Comparison of ENCODE assay signal across 8 cellular contexts in genomic region chr17:36949461-36949927, GRCh38. TPM values are rescaled to one million over a fixed set of nuclear protein-coding genes. Genes with fewer than 3 reads are reported as not detected.
DNase-seq lines count a peak whose midpoint lies in the region; ATAC-seq lines count a peak whose summit lies in the region.

No MANE protein-coding gene starts in this region.

- H3K9ac ChIP-seq in ES-I3 (ENCODE audit: low read depth, low read length) = peak overlapping the region; percentile 82
- peak overlapping the region; percentile 88 for H3K9ac ChIP-seq in Karpas-422 (ENCODE audit: low read length)
- peak overlapping the region; percentile 95 for H3K9ac ChIP-seq in mesenchymal stem cell (ENCODE audit: low read length)

- no peak overlapping the region for H2AK5ac ChIP-seq in mesenchymal stem cell (ENCODE audit: low read length, severe bottlenecking)

- ATAC-seq in central memory CD8-positive, alpha-beta T cell (replicated peaks; ENCODE audit: extremely low read depth, poor library complexity, severe bottlenecking) = no peak

- H3K36me3 Mint-ChIP-seq in central memory CD8-positive, alpha-beta T cell (ENCODE audit: insufficient read depth) = peaks cover 45% of the 10 kb centered on the region

- H3K79me2 ChIP-seq in Karpas-422 (ENCODE audit: low read length) = peaks cover 56% of the 10 kb centered on the region

- H3K4me1 Mint-ChIP-seq in central memory CD8-positive, alpha-beta T cell = peaks cover 54% of the 10 kb centered on the region

- peaks cover 27% of the 10 kb centered on the region for H3K27me3 Mint-ChIP-seq in central memory CD8-positive, alpha-beta T cell

- H3K14ac ChIP-seq in mesenchymal stem cell (ENCODE audit: low read length in 2 of 2) = no peak overlapping the region

- 23% methylated on average over 9 of the region's 9 CpGs for WGBS in mesenchymal stem cell
- WGBS in urinary bladder = 8% methylated on average over 9 of the region's 9 CpGs

- H3K36me3 ChIP-seq in ES-I3 (ENCODE audit: insufficient read depth, low read length) (0 out of 2 replicates have a peak, but pooled peaks cover 3% of the 10 kb centered on the region), Karpas-422 (ENCODE audit: insufficient read depth, low read length) (peaks cover 30% of the 10 kb centered on the region), mesenchymal stem cell (ENCODE audit: control insufficient read depth in 1 of 2, insufficient read depth in 2 of 2, low read depth in 1 of 2, low read length in 2 of 2) (peaks cover 8 to 39% of the 10 kb centered on the region in 2 experiments), urinary bladder (ENCODE audit: insufficient read depth) (peaks cover 4% of the 10 kb centered on the region)

- H3K4me2 ChIP-seq in Karpas-422 (ENCODE audit: low read depth, low read length, poor library complexity, severe bottlenecking) (peak overlapping the region; percentile 90), mesenchymal stem cell (ENCODE audit: low read length, poor library complexity, severe bottlenecking) (peak overlapping the region; percentile 98)

- H3K18ac ChIP-seq in mesenchymal stem cell (ENCODE audit: low read depth in 1 of 2, low read length in 2 of 2) = peak overlapping the region; percentile 82 to 95

- peak overlapping the region; percentile 94 for H3K4me3 Mint-ChIP-seq in central memory CD8-positive, alpha-beta T cell

- peaks cover 11% of the 10 kb centered on the region for H3K4me1 ChIP-seq in ES-I3 (ENCODE audit: insufficient read depth, low read length)
- H3K4me1 ChIP-seq in Karpas-422 (ENCODE audit: low read length) = peaks cover 41% of the 10 kb centered on the region
- peaks cover 6% of the 10 kb centered on the region for H3K4me1 ChIP-seq in mesenchymal stem cell (ENCODE audit: control insufficient read depth, insufficient read depth, low read depth, low read length)
- peaks cover 2% of the 10 kb centered on the region for H3K4me1 ChIP-seq in urinary bladder (ENCODE audit: insufficient read depth)

- no peaks in the 10 kb centered on the region for H3K9me2 ChIP-seq in Karpas-422 (replicated peaks; ENCODE audit: insufficient read depth, low read length)

- H3K79me1 ChIP-seq in mesenchymal stem cell (replicated peaks; ENCODE audit: low read length, poor library complexity, severe bottlenecking) = peaks cover 19% of the 10 kb centered on the region

- H2BK5ac ChIP-seq in mesenchymal stem cell (ENCODE audit: low read depth, low read length, poor library complexity, severe bottlenecking) = peak overlapping the region; percentile 19

- H3K4me3 ChIP-seq in Karpas-422 (ENCODE audit: low read length) (peak overlapping the region; percentile 90), mesenchymal stem cell (ENCODE audit: insufficient read depth in 1 of 2, low read depth in 1 of 2, low read length in 2 of 2) (peak overlapping the region; percentile 88 to 96), urinary bladder (ENCODE audit: low read depth, low read length) (peak overlapping the region; percentile 83)

- no peaks in the 10 kb centered on the region for H3K9me3 Mint-ChIP-seq in central memory CD8-positive, alpha-beta T cell

- H2BK15ac ChIP-seq in mesenchymal stem cell (ENCODE audit: low read depth, poor library complexity, severe bottlenecking) = no peak overlapping the region

- H3K27me3 ChIP-seq in Karpas-422 (ENCODE audit: low read length) (no peaks in the 10 kb centered on the region), mesenchymal stem cell (ENCODE audit: control insufficient read depth in 1 of 2, insufficient read depth in 1 of 2, low read length in 2 of 2) (peaks cover 29 to 37% of the 10 kb centered on the region in 2 experiments)

- H4K8ac ChIP-seq in mesenchymal stem cell (ENCODE audit: low read length) = peak overlapping the region; percentile 87

- H4K20me1 ChIP-seq in Karpas-422 (ENCODE audit: insufficient read depth, low read depth, low read length) = peaks cover 7% of the 10 kb centered on the region; the same call in 1 of the 2 replicates

- H2AFZ ChIP-seq in Karpas-422 (ENCODE audit: low read length) (no peak overlapping the region), mesenchymal stem cell (ENCODE audit: low read depth, low read length) (peak overlapping the region; percentile 83)

- peak overlapping the region; percentile 93 for H4K91ac ChIP-seq in mesenchymal stem cell (ENCODE audit: low read length)

- H3K9me3 ChIP-seq in ES-I3 (ENCODE audit: control insufficient read depth, insufficient read depth, low read length) (no peaks in the 10 kb centered on the region), Karpas-422 (ENCODE audit: low read length) (no peaks in the 10 kb centered on the region), mesenchymal stem cell (ENCODE audit: control insufficient read depth, low read length) (no peaks in the 10 kb centered on the region)

- H3K27ac ChIP-seq in Karpas-422 (ENCODE audit: low read length) (peak overlapping the region; percentile 66), mesenchymal stem cell (ENCODE audit: low read length, poor library complexity, severe bottlenecking) (peak overlapping the region; percentile 83), urinary bladder (ENCODE audit: low read depth) (peak overlapping the region; percentile 66)

- H2BK120ac ChIP-seq in mesenchymal stem cell (ENCODE audit: low read depth, low read length) = no peak overlapping the region

- peak overlapping the region in 1 of 2 experiments; percentile 78 for H3K23ac ChIP-seq in mesenchymal stem cell (ENCODE audit: low read length in 2 of 2)

- H3K4ac ChIP-seq in mesenchymal stem cell (ENCODE audit: low read depth in 1 of 2, low read length in 2 of 2) = peak overlapping the region in 1 of 2 experiments; percentile 80

- H2BK12ac ChIP-seq in mesenchymal stem cell (ENCODE audit: low read length in 2 of 2) = no peak overlapping the region

- DNase-seq in Karpas-422 (no peak), mesenchymal stem cell (no peak), NCI-H1417 (lab: John Stamatoyannopoulos, UW) (no peak), OCI-M2 (lab: John Stamatoyannopoulos, UW; ENCODE audit: unreplicated experiment) (no peak)
- DNase-seq in central memory CD8-positive, alpha-beta T cell (ENCODE audit: low spot score in 2 of 2) = no peak
- no peak for DNase-seq in stimulated activated CD4-positive, alpha-beta T cell treated with anti-CD3 and anti-CD28 coated beads, Interleukin-2, amount 100 ng/mL, for 48 hours

- H3K27ac Mint-ChIP-seq in central memory CD8-positive, alpha-beta T cell (ENCODE audit: low read depth) = peak overlapping the region; percentile 91

RNA-seq across cellular contexts. Expression of gene AATF, which starts 0.7 kb away (rescaled TPM):
- total RNA-seq in Karpas-422 (2014; rRNA removed; shearing (Covaris generic); ENCODE audit: low replicate concordance) = 45.1 and 64.0 TPM in 2 replicates
- polyA plus RNA-seq in mesenchymal stem cell (2013, experiment 1 of 2) = 57.8 TPM
- 57.0 TPM for polyA plus RNA-seq in mesenchymal stem cell (2013, experiment 2 of 2)
- total RNA-seq in urinary bladder = 11.3 TPM
- 46.0 TPM for polyA plus RNA-seq in urinary bladder

RNA-seq across cellular contexts. Expression of gene LHX1, which starts 12.2 kb away (rescaled TPM):
- not detected in 2 replicates for total RNA-seq in Karpas-422 (2014; rRNA removed; shearing (Covaris generic); ENCODE audit: low replicate concordance)
- polyA plus RNA-seq in mesenchymal stem cell (2013, experiment 1 of 2) = not detected
- not detected for polyA plus RNA-seq in mesenchymal stem cell (2013, experiment 2 of 2)
- total RNA-seq in urinary bladder = 0.05 TPM
- polyA plus RNA-seq in urinary bladder = not detected
